ENCODE assay signal across 21 cellular contexts in genomic region chr17:14161419-14161818, GRCh38.
"Had no signal": no experiment of that assay in that cellular context is flagged by ENCODE, and none has a peak within 500 bp of the region (broad histone marks: within the 10 kb centered on the region; RNA-seq: fewer than 3 reads in every experiment).

No MANE protein-coding gene starts in this region.

- H3K27me3 ChIP-seq: hepatocyte, spleen, tibial artery, upper lobe of left lung, uterus had no signal

- DNase-seq: effector CD4-positive, alpha-beta T cell; endodermal cell; foreskin melanocyte; head of caudate nucleus; mesendoderm; naive B cell; psoas muscle; retina; spleen; stimulated activated CD4-positive, alpha-beta T cell treated with anti-CD3 and anti-CD28 coated beads, Interleukin-15, amount 100 ng/mL, for 24 hours; stimulated activated CD4-positive, alpha-beta T cell treated with anti-CD3 and anti-CD28 coated beads, Interleukin-1b, Interleukin-23, amount 100 ng/mL, for 48 hours; stimulated activated CD4-positive, alpha-beta T cell treated with anti-CD3 and anti-CD28 coated beads, Interleukin-4, amount 100 ng/mL, for 24 hours; tibial artery; upper lobe of left lung; uterus had no signal

- H3K36me3 ChIP-seq: upper lobe of left lung, uterus had no signal

- ATAC-seq: psoas muscle; sciatic nerve; stimulated activated memory B cell treated with anti-CD40 and anti-IgM and Interleukin-4, amounts not matched to agents 10 μg/mL and 1 μg/mL and 100 μg/mL, for 72 hours had no signal

- H3K27me3 Mint-ChIP-seq: naive B cell; stimulated activated memory B cell treated with anti-CD40 and anti-IgM and Interleukin-4, amounts not matched to agents 10 μg/mL and 1 μg/mL and 100 μg/mL, for 72 hours; stimulated activated naive CD8-positive, alpha-beta T cell treated with anti-CD3 and anti-CD28 coated beads, Interleukin-15, Interleukin-2, amounts not matched to agents 100 ng/mL and 50 ng/mL, for 24 hours had no signal

- H3K9me3 Mint-ChIP-seq: endodermal cell; naive B cell; nephron; stimulated activated memory B cell treated with anti-CD40 and anti-IgM and Interleukin-4, amounts not matched to agents 10 μg/mL and 1 μg/mL and 100 μg/mL, for 72 hours; stimulated activated naive CD8-positive, alpha-beta T cell treated with anti-CD3 and anti-CD28 coated beads, Interleukin-15, Interleukin-2, amounts not matched to agents 100 ng/mL and 50 ng/mL, for 24 hours had no signal

- H3K4me1 ChIP-seq: parathyroid adenoma, psoas muscle, spleen, tibial artery, upper lobe of left lung, uterus had no signal

- H3K4me3 ChIP-seq: hepatocyte, psoas muscle, spleen, tibial artery, upper lobe of left lung, uterus had no signal

- H3K27ac ChIP-seq: hepatocyte, parathyroid adenoma, psoas muscle, spleen, tibial artery, upper lobe of left lung, uterus had no signal

- H3K27ac Mint-ChIP-seq: endodermal cell; naive B cell; nephron; stimulated activated memory B cell treated with anti-CD40 and anti-IgM and Interleukin-4, amounts not matched to agents 10 μg/mL and 1 μg/mL and 100 μg/mL, for 72 hours; stimulated activated naive CD8-positive, alpha-beta T cell treated with anti-CD3 and anti-CD28 coated beads, Interleukin-15, Interleukin-2, amounts not matched to agents 100 ng/mL and 50 ng/mL, for 24 hours had no signal

- H3K9me3 ChIP-seq: psoas muscle, spleen, tibial artery, upper lobe of left lung, uterus had no signal

- H3K4me1 Mint-ChIP-seq: naive B cell; nephron; stimulated activated memory B cell treated with anti-CD40 and anti-IgM and Interleukin-4, amounts not matched to agents 10 μg/mL and 1 μg/mL and 100 μg/mL, for 72 hours had no signal

- H3K4me3 Mint-ChIP-seq: endodermal cell; naive B cell; nephron; stimulated activated memory B cell treated with anti-CD40 and anti-IgM and Interleukin-4, amounts not matched to agents 10 μg/mL and 1 μg/mL and 100 μg/mL, for 72 hours; stimulated activated naive CD8-positive, alpha-beta T cell treated with anti-CD3 and anti-CD28 coated beads, Interleukin-15, Interleukin-2, amounts not matched to agents 100 ng/mL and 50 ng/mL, for 24 hours had no signal
